ENCODE assay signal across 8 cellular contexts in the genomic region with DNA sequence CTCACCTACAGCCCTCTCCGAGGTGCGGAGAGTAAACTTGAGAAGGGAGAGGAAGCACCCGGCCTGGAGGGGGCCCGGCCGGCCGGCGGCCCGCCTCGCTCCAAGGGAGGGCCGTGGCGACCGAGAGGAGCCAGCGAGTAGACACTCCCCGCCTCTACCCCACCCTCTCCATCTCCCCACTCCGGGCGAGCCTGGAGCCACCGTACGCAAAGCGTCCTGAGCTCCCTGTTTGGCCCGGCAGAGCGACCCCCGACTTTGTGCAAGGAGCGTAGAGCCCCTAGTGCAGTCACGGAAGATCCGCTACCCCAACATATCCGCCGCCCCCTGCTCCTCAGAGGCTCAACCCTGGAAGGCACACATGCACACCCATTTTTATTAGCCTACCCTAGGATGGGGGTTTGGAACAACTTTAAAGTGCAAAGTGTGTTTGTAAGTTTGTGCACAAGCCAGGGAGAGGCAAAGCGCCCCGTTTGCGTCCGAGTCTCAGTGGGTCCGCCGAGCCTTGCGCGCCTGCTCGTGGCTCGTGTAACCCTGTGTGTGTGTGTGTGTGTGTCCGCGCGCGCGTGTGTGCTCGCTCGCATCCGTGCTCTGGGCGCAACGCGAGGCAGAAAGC. TPM values are rescaled to one million over a fixed set of nuclear protein-coding genes. Genes with fewer than 3 reads are reported as not detected.
DNase-seq lines count a peak whose midpoint lies in the region; ATAC-seq and TF ChIP-seq lines count a peak whose summit lies in the region.

No MANE protein-coding gene starts in this region.

- CTCF ChIA-PET in CD4-positive, alpha-beta T cell (lab: Charles Lee), result no interaction called here

- no peaks in the 10 kb centered on the region for H3K9me3 ChIP-seq in CD4-positive, alpha-beta T cell (ENCODE audit: control insufficient read depth, low read length)
- H3K9me3 ChIP-seq in HUES48 (ENCODE audit: control insufficient read depth, insufficient read depth, low read length), result no peaks in the 10 kb centered on the region
- H3K9me3 ChIP-seq in mononuclear cell (ENCODE audit: low read depth, low read length), result no peaks in the 10 kb centered on the region
- no peaks in the 10 kb centered on the region for H3K9me3 ChIP-seq in tibial nerve

- no peaks in the 10 kb centered on the region for H3K9me3 Mint-ChIP-seq in CD4-positive, alpha-beta T cell
- no peaks in the 10 kb centered on the region for H3K9me3 Mint-ChIP-seq in effector memory CD8-positive, alpha-beta T cell

- H3K4me3 ChIP-seq in HUES48 (ENCODE audit: low read depth, low read length) (peak overlapping the region; percentile 87), WI38 (ENCODE audit: low read depth, low read length) (peak overlapping the region; percentile 86), mononuclear cell (ENCODE audit: low read length) (peak overlapping the region; percentile 57), tibial nerve (peak overlapping the region; percentile 57 to 90 (median 82))

- TF ChIP-seq EP300 in tibial nerve (IDR thresholded peaks at IDR 0.05), result no peak

- H3K4me3 Mint-ChIP-seq in CD4-positive, alpha-beta T cell, result peak overlapping the region; percentile 90
- peak overlapping the region; percentile 88 to 90 for H3K4me3 Mint-ChIP-seq in effector memory CD8-positive, alpha-beta T cell

- TF ChIP-seq CTCF in CD4-positive, alpha-beta T cell (IDR thresholded peaks at IDR 0.05), result no peak
- TF ChIP-seq CTCF in WI38 (IDR thresholded peaks at IDR 0.05; ENCODE audit: low read depth, low read length), result no peak
- no peak for TF ChIP-seq CTCF in tibial nerve (IDR thresholded peaks at IDR 0.05)

- POLR2A ChIA-PET in CD4-positive, alpha-beta T cell (lab: Charles Lee), result interaction anchor here (0.6 to 2.2 kb wide), 5 partner anchors 8 to 83 kb away, joined by 3 to 10 read pairs (median 3); no protein-coding TSS in a partner anchor

- peaks cover 30% of the 10 kb centered on the region for H3K27me3 Mint-ChIP-seq in CD4-positive, alpha-beta T cell
- H3K27me3 Mint-ChIP-seq in effector memory CD8-positive, alpha-beta T cell, result peaks cover 26 to 41% of the 10 kb centered on the region in 2 donors

- no peak overlapping the region for H3K27ac ChIP-seq in CD4-positive, alpha-beta T cell (ENCODE audit: low read depth, low read length)
- H3K27ac ChIP-seq in HUES48 (ENCODE audit: low read depth, low read length) (peak overlapping the region; percentile 88), tibial nerve (peak overlapping the region; percentile 58 to 87 (median 81))

- peaks cover 3% of the 10 kb centered on the region for H3K36me3 Mint-ChIP-seq in CD4-positive, alpha-beta T cell (ENCODE audit: low read depth)
- peaks cover 12% of the 10 kb centered on the region for H3K36me3 Mint-ChIP-seq in effector memory CD8-positive, alpha-beta T cell (ENCODE audit: insufficient read depth)

- peaks cover 23% of the 10 kb centered on the region for H3K4me1 Mint-ChIP-seq in CD4-positive, alpha-beta T cell (ENCODE audit: low read depth)
- H3K4me1 Mint-ChIP-seq in effector memory CD8-positive, alpha-beta T cell (ENCODE audit: low read depth in 2 of 2), result peaks cover 8 to 14% of the 10 kb centered on the region in 2 donors

- peak; percentile 21 for ATAC-seq in CD4-positive, alpha-beta T cell (ENCODE audit: poor library complexity)
- ATAC-seq in GM19351 (IDR thresholded peaks at IDR 0.05; ENCODE audit: unreplicated experiment), result peak; percentile 33
- peak; percentile 32 for ATAC-seq in effector memory CD8-positive, alpha-beta T cell (replicated peaks)

- peak in 4 of 10 experiments; percentile 5 to 29 (median 20) for DNase-seq in CD4-positive, alpha-beta T cell
- DNase-seq in effector memory CD8-positive, alpha-beta T cell, result peak in 1 of 3 experiments; percentile 29
- DNase-seq in tibial nerve (ENCODE audit: low spot score in 2 of 2) (no peak), iPS-NIHi11 (ENCODE audit: low spot score) (no peak)

- TF ChIP-seq POLR2A in tibial nerve (IDR thresholded peaks at IDR 0.05), result no peak

- peak overlapping the region; percentile 77 for H3K27ac Mint-ChIP-seq in CD4-positive, alpha-beta T cell
- peak overlapping the region in 1 of 2 donors; percentile 74 for H3K27ac Mint-ChIP-seq in effector memory CD8-positive, alpha-beta T cell

- H3K4me1 ChIP-seq in HUES48 (ENCODE audit: control insufficient read depth, insufficient read depth, low read length) (peaks cover 27% of the 10 kb centered on the region), mononuclear cell (ENCODE audit: insufficient read depth, low read length) (peaks cover 29% of the 10 kb centered on the region), tibial nerve (peaks cover 0 to 45% (median 20%) of the 10 kb centered on the region in 4 donors)

- WGBS in tibial nerve, 2 donors, result 0 to 1% methylated on average over 20 to 40 of the region's 48 CpGs

- no peak overlapping the region for H3K9ac ChIP-seq in HUES48 (ENCODE audit: low read depth, low read length)

- peaks cover 17% of the 10 kb centered on the region for H3K27me3 ChIP-seq in CD4-positive, alpha-beta T cell (ENCODE audit: control insufficient read depth, insufficient read depth, low read length)
- H3K27me3 ChIP-seq in HUES48 (ENCODE audit: control insufficient read depth, insufficient read depth, low read length) (peaks cover 44% of the 10 kb centered on the region), mononuclear cell (ENCODE audit: insufficient read depth, low read length) (peaks cover 21% of the 10 kb centered on the region), tibial nerve (no peaks in the 10 kb centered on the region)

- H3K36me3 ChIP-seq in HUES48 (ENCODE audit: control insufficient read depth, insufficient read depth, low read length) (no peaks in the 10 kb centered on the region), tibial nerve (peaks cover 0 to 4% (median 0%) of the 10 kb centered on the region in 3 donors)

- intact Hi-C loops in CD4-positive, alpha-beta T cell (cut with DNase I, micrococcal nuclease), result loop anchor here in 1 of 2 experiments (2.0 to 10.0 kb wide), 3 partner anchors 197 to 1143 kb away; a partner anchor contains a TSS

RNA-seq across cellular contexts. Expression of a gene that starts 0.5 kb away (rescaled TPM):
- total RNA-seq in CD4-positive, alpha-beta T cell, result under 1 TPM; 0.59 to 0.69 TPM
- total RNA-seq in mononuclear cell (1.9 TPM), tibial nerve (10 to 100 TPM; 41.9 to 57.2 (median 48.6) TPM)

Comparison
In these comparisons a context has a peak if more than half of its experiments do, and no peak if none do; other contexts are left out.
1. RNA of a gene that starts 0.5 kb away (total RNA-seq): 41.9 to 57.2 TPM in tibial nerve; 1.9 TPM in mononuclear cell (single experiment) and 0.59 to 0.69 TPM in CD4-positive, alpha-beta T cell; every median in the first group is over 10 times any median in the second.
2. Peak in every context shown above with its lines, with median percentiles within 50 percentile points of each other: ATAC-seq and H3K4me3 ChIP-seq.